10 cellular contexts compared by ENCODE assay signal in genomic region chr1:85947223-85947622, GRCh38.
"Had no signal": no experiment of that assay in that cellular context is flagged by ENCODE, and none has a peak within 500 bp of the region (broad histone marks: within the 10 kb centered on the region; RNA-seq: fewer than 3 reads in every experiment).

No MANE protein-coding gene starts in this region.

- ATAC-seq: HCT116, HepG2 had no signal

- H3K36me3 ChIP-seq: HAP-1 had no signal

- H2AFZ ChIP-seq: GM23248 had no signal

- H3K9ac ChIP-seq: GM23248, KMS-11 had no signal

- FAIRE-seq: HepG2 had no signal

- H3K27ac ChIP-seq: GM23248, HL-60, KMS-11 had no signal

- H3K4me2 ChIP-seq: KMS-11 had no signal

- H3K4me3 ChIP-seq: GM23248, HAP-1 had no signal

- H3K9me3 ChIP-seq: HAP-1 had no signal

- DNase-seq: GM23248, GOT3, H7, HFFc6, KBM-7 had no signal

- H3K4me1 ChIP-seq: HAP-1 had no signal
